ENCODE assay signal across 31 cellular contexts in genomic region chr17:70208080-70208794, GRCh38. TPM values are rescaled to one million over a fixed set of nuclear protein-coding genes. Genes with fewer than 3 reads are reported as not detected.
DNase-seq lines count a peak whose midpoint lies in the region; ATAC-seq and TF ChIP-seq lines count a peak whose summit lies in the region.
"Had no signal": no experiment of that assay in that cellular context is flagged by ENCODE, and none has a peak within 500 bp of the region (broad histone marks: within the 10 kb centered on the region; RNA-seq: fewer than 3 reads in every experiment).

No MANE protein-coding gene starts in this region.

- peaks cover 6% of the 10 kb centered on the region for H3K4me1 Mint-ChIP-seq in stimulated activated naive CD8-positive, alpha-beta T cell treated with anti-CD3 and anti-CD28 coated beads, Interleukin-15, amount 100 ng/mL, for 72 hours
- peaks cover 8% of the 10 kb centered on the region for H3K4me1 Mint-ChIP-seq in type B pancreatic cell (ENCODE audit: unreplicated experiment)
- H3K4me1 Mint-ChIP-seq: activated naive CD8-positive, alpha-beta T cell treated with anti-CD3 and anti-CD28 coated beads for 36 hours; naive B cell had no signal

- H3K36me3 ChIP-seq in KMS-11 (ENCODE audit: insufficient read depth), result no peaks in the 10 kb centered on the region
- H3K36me3 ChIP-seq: left lung, MG63, tibial artery had no signal

- DNase-seq in stimulated activated naive CD8-positive, alpha-beta T cell treated with anti-CD3 and anti-CD28 coated beads, Interleukin-15, amount 100 ng/mL, for 72 hours, result no peak
- no peak for DNase-seq in stimulated activated naive CD8-positive, alpha-beta T cell treated with anti-CD3 and anti-CD28 coated beads, Interleukin-15, Interleukin-2, amounts not matched to agents 100 U/mL and 50 U/mL, for 24 hours
- DNase-seq in left kidney (ENCODE audit: low read depth, low spot score) (peak; percentile 24), type B pancreatic cell (ENCODE audit: extremely low spot score, unreplicated experiment) (no peak), NCI-H146 treated with DMSO at 0.1 percent for 48 hours (lab: John Stamatoyannopoulos, UW; ENCODE audit: unreplicated experiment) (no peak)
- DNase-seq: activated CD4-positive, alpha-beta T cell treated with anti-CD3 and anti-CD28 coated beads for 48 hours; activated naive CD8-positive, alpha-beta T cell treated with anti-CD3 and anti-CD28 coated beads for 36 hours; AML-193; CD8-positive, alpha-beta T cell; cortex of kidney; DMS 273 treated with DMSO at 0.1 percent for 48 hours; effector memory CD8-positive, alpha-beta T cell; KBM-7; left lung; MG63; naive B cell; NCI-H1105 treated with DMSO at 0.1 percent for 48 hours; NCI-H2081; NCI-H226; NCI-H748 treated with DMSO at 0.1 percent for 48 hours; SIG-M5; stimulated activated CD4-positive, alpha-beta T cell treated with anti-CD3 and anti-CD28 coated beads, Interleukin-4, amount 100 ng/mL, for 1 hour; T1000; tibial artery had no signal

- no peak overlapping the region for H3K27ac ChIP-seq in KMS-11
- H3K27ac ChIP-seq: HL-60, tibial artery, VCaP had no signal

- peaks cover 0 to 6% of the 10 kb centered on the region in 2 donors for H3K9me3 Mint-ChIP-seq in stimulated activated naive CD8-positive, alpha-beta T cell treated with anti-CD3 and anti-CD28 coated beads, Interleukin-15, amount 100 ng/mL, for 72 hours
- H3K9me3 Mint-ChIP-seq in type B pancreatic cell, result peaks cover 5% of the 10 kb centered on the region
- H3K9me3 Mint-ChIP-seq: activated naive CD8-positive, alpha-beta T cell treated with anti-CD3 and anti-CD28 coated beads for 36 hours; CD8-positive, alpha-beta T cell had no signal

- H3K27ac Mint-ChIP-seq in stimulated activated naive CD8-positive, alpha-beta T cell treated with anti-CD3 and anti-CD28 coated beads, Interleukin-15, amount 100 ng/mL, for 72 hours, result no peak overlapping the region
- peak overlapping the region; percentile 13 for H3K27ac Mint-ChIP-seq in type B pancreatic cell
- H3K27ac Mint-ChIP-seq: activated naive CD8-positive, alpha-beta T cell treated with anti-CD3 and anti-CD28 coated beads for 36 hours; CD8-positive, alpha-beta T cell; effector memory CD8-positive, alpha-beta T cell; naive B cell had no signal

- no peak overlapping the region for H3K9ac ChIP-seq in KMS-11

- H3K4me3 ChIP-seq in KMS-11 (IDR thresholded peaks at IDR 0.05; ENCODE audit: insufficient read depth, low read depth, low read length), result no peak overlapping the region
- H3K4me3 ChIP-seq: left lung, MG63, tibial artery had no signal

- H4K20me1 ChIP-seq in KMS-11 (ENCODE audit: insufficient read depth), result no peaks in the 10 kb centered on the region

- peak overlapping the region; percentile 14; the same call in 1 of the 2 replicates for H3K4me2 ChIP-seq in KMS-11

- TF ChIP-seq CTCF in KMS-11 (conservative IDR thresholded peaks at IDR 0.05; ENCODE audit: low read depth, low read length), result no peak
- TF ChIP-seq CTCF in type B pancreatic cell (conservative IDR thresholded peaks at IDR 0.05), result no peak

- no peaks in the 10 kb centered on the region for H3K27me3 ChIP-seq in KMS-11 (ENCODE audit: insufficient read depth, low read depth)
- H3K27me3 ChIP-seq: left lung, MG63, tibial artery had no signal

- H3K27me3 Mint-ChIP-seq in stimulated activated naive CD8-positive, alpha-beta T cell treated with anti-CD3 and anti-CD28 coated beads, Interleukin-15, amount 100 ng/mL, for 72 hours, result peaks cover 5% of the 10 kb centered on the region
- H3K27me3 Mint-ChIP-seq in type B pancreatic cell, result no peaks in the 10 kb centered on the region
- H3K27me3 Mint-ChIP-seq: activated naive CD8-positive, alpha-beta T cell treated with anti-CD3 and anti-CD28 coated beads for 36 hours; effector memory CD8-positive, alpha-beta T cell; naive B cell had no signal

- H3K4me1 ChIP-seq in KMS-11 (ENCODE audit: low read depth, poor library complexity, severe bottlenecking), result peaks cover 19% of the 10 kb centered on the region
- H3K4me1 ChIP-seq: tibial artery had no signal

- no peaks in the 10 kb centered on the region for H3K36me3 Mint-ChIP-seq in type B pancreatic cell
- H3K36me3 Mint-ChIP-seq: activated naive CD8-positive, alpha-beta T cell treated with anti-CD3 and anti-CD28 coated beads for 36 hours; CD8-positive, alpha-beta T cell; naive B cell had no signal

- no peaks in the 10 kb centered on the region for H3K79me2 ChIP-seq in KMS-11 (ENCODE audit: insufficient read depth, low read depth)

- no peak overlapping the region for H3K4me3 Mint-ChIP-seq in stimulated activated naive CD8-positive, alpha-beta T cell treated with anti-CD3 and anti-CD28 coated beads, Interleukin-15, amount 100 ng/mL, for 72 hours
- H3K4me3 Mint-ChIP-seq in type B pancreatic cell, result peak overlapping the region; percentile 9
- H3K4me3 Mint-ChIP-seq: activated naive CD8-positive, alpha-beta T cell treated with anti-CD3 and anti-CD28 coated beads for 36 hours; CD8-positive, alpha-beta T cell; effector memory CD8-positive, alpha-beta T cell; naive B cell had no signal

- ATAC-seq in stimulated activated naive CD8-positive, alpha-beta T cell treated with anti-CD3 and anti-CD28 coated beads, Interleukin-15, amount 100 ng/mL, for 72 hours, result peak; percentile 82
- no peak for ATAC-seq in stimulated activated naive CD8-positive, alpha-beta T cell treated with anti-CD3 and anti-CD28 coated beads, Interleukin-15, Interleukin-2, amounts not matched to agents 100 U/mL and 50 U/mL, for 24 hours
- no peak for ATAC-seq in HG03097 (IDR thresholded peaks at IDR 0.05; ENCODE audit: low FRiP score, unreplicated experiment)
- ATAC-seq in HG03521 (IDR thresholded peaks at IDR 0.05; ENCODE audit: unreplicated experiment), result no peak
- ATAC-seq: CD8-positive, alpha-beta T cell; effector memory CD8-positive, alpha-beta T cell; left lung had no signal

- no peak overlapping the region for H2AFZ ChIP-seq in KMS-11 (ENCODE audit: low read depth)

RNA-seq across cellular contexts. Expression of gene KCNJ2, which starts 38.9 kb away (rescaled TPM):
- 7.5 and 8.6 TPM in 2 replicates for total RNA-seq in type B pancreatic cell (ENCODE audit: low replicate concordance)
- total RNA-seq: A673; activated CD8-positive, alpha-beta memory T cell treated with anti-CD3 and anti-CD28 coated beads for 36 hours; activated naive CD8-positive, alpha-beta T cell treated with anti-CD3 and anti-CD28 coated beads for 36 hours; CD8-positive, alpha-beta T cell had no signal
